8 cellular contexts compared by ENCODE assay signal in genomic region chr3:126523745-126524428, GRCh38. TPM values are rescaled to one million over a fixed set of nuclear protein-coding genes. Genes with fewer than 3 reads are reported as not detected.
DNase-seq lines count a peak whose midpoint lies in the region; ATAC-seq and TF ChIP-seq lines count a peak whose summit lies in the region.

A gene with protein sequence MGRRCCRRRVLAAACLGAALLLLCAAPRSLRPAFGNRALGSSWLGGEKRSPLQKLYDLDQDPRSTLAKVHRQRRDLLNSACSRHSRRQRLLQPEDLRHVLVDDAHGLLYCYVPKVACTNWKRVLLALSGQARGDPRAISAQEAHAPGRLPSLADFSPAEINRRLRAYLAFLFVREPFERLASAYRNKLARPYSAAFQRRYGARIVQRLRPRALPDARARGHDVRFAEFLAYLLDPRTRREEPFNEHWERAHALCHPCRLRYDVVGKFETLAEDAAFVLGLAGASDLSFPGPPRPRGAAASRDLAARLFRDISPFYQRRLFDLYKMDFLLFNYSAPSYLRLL (plus strand): TSS chr3:126524155. CDS start chr3:126524333, 178 bp downstream.

- DNase-seq in DMS53 treated with DMSO at 0.1 percent for 48 hours (lab: John Stamatoyannopoulos, UW; ENCODE audit: unreplicated experiment) (peak; percentile 36), NCI-H1105 (lab: John Stamatoyannopoulos, UW) (peak; percentile 58), kidney tubule cell (ENCODE audit: low spot score) (peak; percentile 59), dedifferentiated amniotic fluid mesenchymal stem cell (ENCODE audit: extremely low spot score) (no peak)
- no peak for DNase-seq in stimulated activated naive CD8-positive, alpha-beta T cell treated with anti-CD3 and anti-CD28 coated beads, Interleukin-15, amount 100 ng/mL, for 72 hours

- H3K4me3 Mint-ChIP-seq in brain, result peak within 1 kb of the TSS; percentile 37 to 76 (median 71)
- H3K4me3 Mint-ChIP-seq in stimulated activated naive CD8-positive, alpha-beta T cell treated with anti-CD3 and anti-CD28 coated beads, Interleukin-15, amount 100 ng/mL, for 72 hours, result peak within 1 kb of the TSS; percentile 65 to 67

- peak; percentile 57 for ATAC-seq in stimulated activated naive CD8-positive, alpha-beta T cell treated with anti-CD3 and anti-CD28 coated beads, Interleukin-15, amount 100 ng/mL, for 72 hours
- ATAC-seq in HG02884 (IDR thresholded peaks at IDR 0.05; ENCODE audit: unreplicated experiment), result no peak
- no peak for ATAC-seq in GM18858 (IDR thresholded peaks at IDR 0.05; ENCODE audit: unreplicated experiment)

- H3K9me3 Mint-ChIP-seq in brain, result peaks cover 0 to 2% (median 0%) of the 10 kb centered on the region in 5 experiments
- H3K9me3 Mint-ChIP-seq in stimulated activated naive CD8-positive, alpha-beta T cell treated with anti-CD3 and anti-CD28 coated beads, Interleukin-15, amount 100 ng/mL, for 72 hours, result no peaks in the 10 kb centered on the region

- H3K27me3 Mint-ChIP-seq in brain, result peaks cover 56% of the 10 kb centered on the region
- H3K27me3 Mint-ChIP-seq in stimulated activated naive CD8-positive, alpha-beta T cell treated with anti-CD3 and anti-CD28 coated beads, Interleukin-15, amount 100 ng/mL, for 72 hours, result peaks cover 41% of the 10 kb centered on the region

- H3K4me1 Mint-ChIP-seq in brain, result peaks cover 11% of the 10 kb centered on the region
- H3K4me1 Mint-ChIP-seq in stimulated activated naive CD8-positive, alpha-beta T cell treated with anti-CD3 and anti-CD28 coated beads, Interleukin-15, amount 100 ng/mL, for 72 hours, result no peaks in the 10 kb centered on the region

- no peaks in the 10 kb centered on the region for H3K36me3 Mint-ChIP-seq in brain

- H3K27ac Mint-ChIP-seq in brain, result no peak within 1 kb of the TSS
- no peak within 1 kb of the TSS for H3K27ac Mint-ChIP-seq in stimulated activated naive CD8-positive, alpha-beta T cell treated with anti-CD3 and anti-CD28 coated beads, Interleukin-15, amount 100 ng/mL, for 72 hours

- no peak for TF ChIP-seq CTCF in brain (conservative IDR thresholded peaks at IDR 0.05)

RNA-seq across cellular contexts. Expression of the gene that starts here (rescaled TPM):
- 0.48 TPM for polyA plus RNA-seq in brain (ENCODE audit: insufficient read depth, low read depth, low replicate concordance)

Comparison
In these comparisons a context has a peak if more than half of its experiments do, and no peak if none do; other contexts are left out.
1. DNase-seq: peak in DMS53 treated with DMSO at 0.1 percent for 48 hours (single experiment), NCI-H1105 (single experiment) and kidney tubule cell (single experiment); none in stimulated activated naive CD8-positive, alpha-beta T cell treated with anti-CD3 and anti-CD28 coated beads, Interleukin-15, amount 100 ng/mL, for 72 hours (0 of 2) and dedifferentiated amniotic fluid mesenchymal stem cell (single experiment).